In genomic region chr15:64279131-64279530, GRCh38 we compare ENCODE assay signal across 27 cellular contexts.
DNase-seq lines count a peak whose midpoint lies in the region; ATAC-seq, FAIRE-seq and TF ChIP-seq lines count a peak whose summit lies in the region.
"Had no signal": no experiment of that assay in that cellular context is flagged by ENCODE, and none has a peak within 500 bp of the region (broad histone marks: within the 10 kb centered on the region; RNA-seq: fewer than 3 reads in every experiment).

No MANE protein-coding gene starts in this region.

- no peak for ATAC-seq in HG03097 (IDR thresholded peaks at IDR 0.05; ENCODE audit: low FRiP score, unreplicated experiment)
- ATAC-seq: HCT116, PC-3 had no signal

- TF ChIP-seq CTCF in retinal pigment epithelial cell (conservative IDR thresholded peaks at IDR 0.05; ENCODE audit: low read depth, low read length): no peak
- TF ChIP-seq CTCF in dorsolateral prefrontal cortex (IDR thresholded peaks at IDR 0.05 in 54 of 56, conservative IDR thresholded peaks at IDR 0.05 in 2 of 56; ENCODE audit: low read depth in 1 of 56, partially characterized antibody in 56 of 56): no peak

- H3K27me3 ChIP-seq in adipocyte (replicated peaks; ENCODE audit: control insufficient read depth, insufficient read depth, low read length): no peaks in the 10 kb centered on the region
- H3K27me3 ChIP-seq in dorsolateral prefrontal cortex: no peaks in the 10 kb centered on the region
- H3K27me3 ChIP-seq in small intestine (ENCODE audit: control insufficient read depth in 2 of 2, insufficient read depth in 2 of 2, low read length in 2 of 2): no peaks in the 10 kb centered on the region
- H3K27me3 ChIP-seq: BE2C had no signal

- H3K36me3 ChIP-seq in adipocyte (ENCODE audit: control insufficient read depth, insufficient read depth, low read length, severe bottlenecking) (peaks cover 6% of the 10 kb centered on the region), small intestine (ENCODE audit: control insufficient read depth in 2 of 2, insufficient read depth in 2 of 2, low read length in 2 of 2) (no peaks in the 10 kb centered on the region)

- peaks cover 11% of the 10 kb centered on the region for H3K4me1 ChIP-seq in adipocyte (ENCODE audit: control insufficient read depth, insufficient read depth, low read length)
- no peaks in the 10 kb centered on the region for H3K4me1 ChIP-seq in small intestine (ENCODE audit: control insufficient read depth in 2 of 2, insufficient read depth in 1 of 2, low read depth in 1 of 2, low read length in 1 of 2)

- H3K27ac ChIP-seq in dorsolateral prefrontal cortex (no peak overlapping the region), small intestine (ENCODE audit: low read depth in 1 of 2, low read length in 1 of 2) (no peak overlapping the region)

- no peak overlapping the region for H3K9ac ChIP-seq in adipocyte (ENCODE audit: low read length)

- intact Hi-C loops in dorsolateral prefrontal cortex (cut with DNase I): no loop called here

- no peak for FAIRE-seq in small intestine (lab: Jason Lieb, UNC)
- FAIRE-seq: GM12892, GM19239 had no signal

- H3K4me3 ChIP-seq in adipocyte (ENCODE audit: low read length) (no peak overlapping the region), retinal pigment epithelial cell (ENCODE audit: low read length) (no peak overlapping the region), dorsolateral prefrontal cortex (no peak overlapping the region), small intestine (ENCODE audit: low read depth in 1 of 2, low read length in 2 of 2) (no peak overlapping the region)

- DNase-seq in NCI-H226: peak; percentile 79
- DNase-seq in adipocyte (ENCODE audit: low read depth): peak; percentile 50
- DNase-seq in fibroblast of peridontal ligament (ENCODE audit: extremely low read depth): peak; percentile 36
- peak; percentile 36 for DNase-seq in retinal pigment epithelial cell (ENCODE audit: low read depth)
- no peak for DNase-seq in dorsolateral prefrontal cortex
- DNase-seq in small intestine: no peak
- DNase-seq: BE2C; CD8-positive, alpha-beta memory T cell; DMS 273 treated with DMSO at 0.1 percent for 48 hours; DMS79; EL; GF-D8; Karpas-422; NCI-H1092 treated with DMSO at 0.1 percent for 48 hours; NCI-H1436; NCI-H187; NCI-H2081 treated with DMSO at 0.1 percent for 48 hours; NCI-H2171; NCI-H446; NCI-H524 treated with DMSO at 0.1 percent for 48 hours; NCI-H774; NK-92 treated with Interleukin-12 subunit alpha and Interleukin-12 subunit beta, amount 100 ng/mL, for 24 hours; PC-3 had no signal

- no peaks in the 10 kb centered on the region for H3K9me3 ChIP-seq in adipocyte (ENCODE audit: control insufficient read depth, low read length)
- no peaks in the 10 kb centered on the region for H3K9me3 ChIP-seq in small intestine (ENCODE audit: control insufficient read depth, low read depth)
- H3K9me3 ChIP-seq: BE2C had no signal

- 93 to 97% (median 94%) methylated on average over 4 of the region's 4 CpGs for WGBS in small intestine, 3 donors

Comparison
In these comparisons a context has a peak if more than half of its experiments do, and no peak if none do; other contexts are left out.
1. DNase-seq: peak in NCI-H226 (single experiment), adipocyte (single experiment), fibroblast of peridontal ligament (single experiment) and retinal pigment epithelial cell (single experiment); none in dorsolateral prefrontal cortex (0 of 10) and small intestine (single experiment).